Comparison of ENCODE assay signal across 1 cellular context in the genomic region with DNA sequence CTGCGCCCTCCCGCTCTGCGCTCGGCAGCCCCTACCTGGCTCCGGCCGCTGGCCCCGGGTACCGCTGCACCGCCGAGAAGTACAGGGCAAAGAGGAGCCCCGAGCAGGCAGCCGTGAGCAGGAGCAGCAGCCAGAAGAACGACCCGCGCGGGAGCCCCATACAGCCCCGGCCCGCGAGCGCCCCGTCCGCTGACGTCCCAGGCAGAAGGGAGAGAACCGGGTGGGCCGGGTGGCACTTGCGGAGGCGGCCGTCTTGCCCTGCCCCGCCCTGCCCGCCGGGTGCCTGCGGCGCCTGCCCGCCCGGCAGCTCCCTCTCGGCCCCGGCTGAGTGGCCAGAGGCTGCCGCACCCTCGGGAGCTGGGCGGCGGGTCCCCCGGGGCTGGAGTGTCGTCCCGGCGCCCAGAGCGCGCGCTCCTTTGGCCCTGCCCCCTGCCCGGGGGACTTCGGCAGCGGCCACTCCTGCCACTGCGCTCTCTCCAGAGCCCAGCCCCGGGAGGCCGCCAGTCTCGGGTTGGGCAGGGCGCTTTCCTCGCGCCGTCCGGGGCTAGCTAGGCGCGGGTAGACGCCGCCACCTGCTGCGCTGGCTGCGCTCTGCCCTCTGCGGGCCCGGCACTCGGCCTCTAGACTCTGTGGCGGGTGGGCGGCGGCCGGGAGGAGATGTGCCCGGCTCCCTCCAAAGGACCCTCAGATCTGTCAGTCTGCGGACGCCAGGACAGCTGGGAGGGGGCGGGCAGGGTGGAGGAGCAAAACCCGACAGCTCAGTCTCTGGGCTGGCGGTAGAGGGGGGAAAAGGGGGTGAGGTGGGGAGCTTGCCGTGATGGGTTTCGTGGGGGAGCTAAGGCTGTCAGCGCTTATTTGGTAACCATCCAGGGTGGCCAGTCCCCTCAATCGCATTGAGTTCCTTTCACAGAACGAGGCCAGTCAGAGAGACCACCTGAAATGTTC.
TF ChIP-seq lines count a peak whose summit lies in the region.

A gene (minus strand): TSS at position 212 of the 945 bp plus-strand sequence. CDS start 52 bp downstream, at position 160.

TF ChIP-seq in HepG2, 621 proteins besides CTCF, POLR2A, EP300 and RAD21 (continued from another document and continues in another):
- TF ChIP-seq, protein P1, sequence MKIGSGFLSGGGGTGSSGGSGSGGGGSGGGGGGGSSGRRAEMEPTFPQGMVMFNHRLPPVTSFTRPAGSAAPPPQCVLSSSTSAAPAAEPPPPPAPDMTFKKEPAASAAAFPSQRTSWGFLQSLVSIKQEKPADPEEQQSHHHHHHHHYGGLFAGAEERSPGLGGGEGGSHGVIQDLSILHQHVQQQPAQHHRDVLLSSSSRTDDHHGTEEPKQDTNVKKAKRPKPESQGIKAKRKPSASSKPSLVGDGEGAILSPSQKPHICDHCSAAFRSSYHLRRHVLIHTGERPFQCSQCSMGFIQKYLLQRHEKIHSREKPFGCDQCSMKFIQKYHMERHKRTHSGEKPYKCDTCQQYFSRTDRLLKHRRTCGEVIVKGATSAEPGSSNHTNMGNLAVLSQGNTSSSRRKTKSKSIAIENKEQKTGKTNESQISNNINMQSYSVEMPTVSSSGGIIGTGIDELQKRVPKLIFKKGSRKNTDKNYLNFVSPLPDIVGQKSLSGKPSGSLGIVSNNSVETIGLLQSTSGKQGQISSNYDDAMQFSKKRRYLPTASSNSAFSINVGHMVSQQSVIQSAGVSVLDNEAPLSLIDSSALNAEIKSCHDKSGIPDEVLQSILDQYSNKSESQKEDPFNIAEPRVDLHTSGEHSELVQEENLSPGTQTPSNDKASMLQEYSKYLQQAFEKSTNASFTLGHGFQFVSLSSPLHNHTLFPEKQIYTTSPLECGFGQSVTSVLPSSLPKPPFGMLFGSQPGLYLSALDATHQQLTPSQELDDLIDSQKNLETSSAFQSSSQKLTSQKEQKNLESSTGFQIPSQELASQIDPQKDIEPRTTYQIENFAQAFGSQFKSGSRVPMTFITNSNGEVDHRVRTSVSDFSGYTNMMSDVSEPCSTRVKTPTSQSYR (CRISPR knock-in tag; IDR thresholded peaks at IDR 0.05; ENCODE audit: borderline replicate concordance), result peak; percentile 59; the same call in 1 of the 2 replicates
- peak; percentile 23; the same call in 1 of the 2 replicates for TF ChIP-seq ZNF891 (CRISPR knock-in tag; IDR thresholded peaks at IDR 0.05)
- 0 out of 2 replicates have a peak, but pooled peaks have one; percentile 29 for TF ChIP-seq POGZ (CRISPR knock-in tag; IDR thresholded peaks at IDR 0.05)
- peak; percentile 75; the same call in 1 of the 2 replicates for TF ChIP-seq GFI1 (CRISPR knock-in tag; IDR thresholded peaks at IDR 0.05; ENCODE audit: borderline replicate concordance)
- TF ChIP-seq ZNF510 (CRISPR knock-in tag; IDR thresholded peaks at IDR 0.05; ENCODE audit: low read depth), result 0 out of 2 replicates have a peak, but pooled peaks have one; percentile 16
- peak; percentile 28; the same call in 1 of the 2 replicates for TF ChIP-seq ZNF563 (CRISPR knock-in tag; IDR thresholded peaks at IDR 0.05)
- peak; percentile 50; the same call in 1 of the 2 replicates for TF ChIP-seq ZSCAN20 (CRISPR knock-in tag; IDR thresholded peaks at IDR 0.05; ENCODE audit: borderline replicate concordance)
- no peak for TF ChIP-seq REL (CRISPR knock-in tag; conservative IDR thresholded peaks at IDR 0.05)
- TF ChIP-seq SMYD3 (CRISPR knock-in tag; IDR thresholded peaks at IDR 0.05), result no peak
- no peak for TF ChIP-seq MEF2D (CRISPR knock-in tag; IDR thresholded peaks at IDR 0.05)
- peak; percentile 55; the same call in 1 of the 2 replicates for TF ChIP-seq TBX2 (CRISPR knock-in tag; IDR thresholded peaks at IDR 0.05; ENCODE audit: borderline replicate concordance)
- peak; percentile 7 for TF ChIP-seq TEAD3 (CRISPR knock-in tag; optimal IDR thresholded peaks at IDR 0.05; ENCODE audit: borderline replicate concordance)
- peak; percentile 64 for TF ChIP-seq HDAC1 (CRISPR knock-in tag; IDR thresholded peaks at IDR 0.05)
- TF ChIP-seq LCORL (IDR thresholded peaks at IDR 0.05), result no peak
- peak; percentile 88 for TF ChIP-seq LCORL (CRISPR knock-in tag; IDR thresholded peaks at IDR 0.05)
- TF ChIP-seq ZNF121 (CRISPR knock-in tag; IDR thresholded peaks at IDR 0.05), result peak; percentile 68
- no peak for TF ChIP-seq ZNF496 (CRISPR knock-in tag; IDR thresholded peaks at IDR 0.05; ENCODE audit: insufficient replicate concordance)
- TF ChIP-seq ZFY (CRISPR knock-in tag; IDR thresholded peaks at IDR 0.05), result peak; percentile 48; the same call in 1 of the 2 replicates
- no peak for TF ChIP-seq ATF7-NPFF (CRISPR knock-in tag; IDR thresholded peaks at IDR 0.05; ENCODE audit: low read depth)
- no peak for TF ChIP-seq ZNF251 (CRISPR knock-in tag; IDR thresholded peaks at IDR 0.05)
- peak; percentile 62; the same call in 1 of the 2 replicates for TF ChIP-seq TMF1 (CRISPR knock-in tag; IDR thresholded peaks at IDR 0.05; ENCODE audit: low read depth)
- TF ChIP-seq, protein P2, sequence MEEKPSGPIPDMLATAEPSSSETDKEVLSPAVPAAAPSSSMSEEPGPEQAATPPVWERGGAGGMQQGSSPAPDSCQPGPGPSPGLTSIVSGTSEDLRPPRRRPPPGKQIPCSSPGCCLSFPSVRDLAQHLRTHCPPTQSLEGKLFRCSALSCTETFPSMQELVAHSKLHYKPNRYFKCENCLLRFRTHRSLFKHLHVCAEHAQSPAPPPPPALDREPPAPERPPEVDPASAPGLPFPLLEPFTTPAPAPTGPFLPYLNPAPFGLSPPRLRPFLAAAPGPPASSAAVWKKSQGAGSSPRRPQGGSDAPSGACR (CRISPR knock-in tag; IDR thresholded peaks at IDR 0.05), result 0 out of 2 replicates have a peak, but pooled peaks have one; percentile 25
- 0 out of 2 replicates have a peak, but pooled peaks have one; percentile 28 for TF ChIP-seq GTF3A (CRISPR knock-in tag; conservative IDR thresholded peaks at IDR 0.05)
- TF ChIP-seq, protein P3, sequence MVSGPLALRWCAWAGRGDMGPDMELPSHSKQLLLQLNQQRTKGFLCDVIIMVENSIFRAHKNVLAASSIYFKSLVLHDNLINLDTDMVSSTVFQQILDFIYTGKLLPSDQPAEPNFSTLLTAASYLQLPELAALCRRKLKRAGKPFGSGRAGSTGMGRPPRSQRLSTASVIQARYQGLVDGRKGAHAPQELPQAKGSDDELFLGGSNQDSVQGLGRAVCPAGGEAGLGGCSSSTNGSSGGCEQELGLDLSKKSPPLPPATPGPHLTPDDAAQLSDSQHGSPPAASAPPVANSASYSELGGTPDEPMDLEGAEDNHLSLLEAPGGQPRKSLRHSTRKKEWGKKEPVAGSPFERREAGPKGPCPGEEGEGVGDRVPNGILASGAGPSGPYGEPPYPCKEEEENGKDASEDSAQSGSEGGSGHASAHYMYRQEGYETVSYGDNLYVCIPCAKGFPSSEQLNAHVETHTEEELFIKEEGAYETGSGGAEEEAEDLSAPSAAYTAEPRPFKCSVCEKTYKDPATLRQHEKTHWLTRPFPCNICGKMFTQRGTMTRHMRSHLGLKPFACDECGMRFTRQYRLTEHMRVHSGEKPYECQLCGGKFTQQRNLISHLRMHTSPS (CRISPR knock-in tag; IDR thresholded peaks at IDR 0.05; ENCODE audit: low read depth), result peak; percentile 87
- TF ChIP-seq KDM3A (CRISPR knock-in tag; IDR thresholded peaks at IDR 0.05; ENCODE audit: low read depth), result peak; percentile 82; the same call in 1 of the 2 replicates
- peak; percentile 62; the same call in 1 of the 2 replicates for TF ChIP-seq ERF (CRISPR knock-in tag; IDR thresholded peaks at IDR 0.05)
- TF ChIP-seq, protein P4, sequence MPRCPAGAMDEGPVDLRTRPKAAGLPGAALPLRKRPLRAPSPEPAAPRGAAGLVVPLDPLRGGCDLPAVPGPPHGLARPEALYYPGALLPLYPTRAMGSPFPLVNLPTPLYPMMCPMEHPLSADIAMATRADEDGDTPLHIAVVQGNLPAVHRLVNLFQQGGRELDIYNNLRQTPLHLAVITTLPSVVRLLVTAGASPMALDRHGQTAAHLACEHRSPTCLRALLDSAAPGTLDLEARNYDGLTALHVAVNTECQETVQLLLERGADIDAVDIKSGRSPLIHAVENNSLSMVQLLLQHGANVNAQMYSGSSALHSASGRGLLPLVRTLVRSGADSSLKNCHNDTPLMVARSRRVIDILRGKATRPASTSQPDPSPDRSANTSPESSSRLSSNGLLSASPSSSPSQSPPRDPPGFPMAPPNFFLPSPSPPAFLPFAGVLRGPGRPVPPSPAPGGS (CRISPR knock-in tag; IDR thresholded peaks at IDR 0.05), result 0 out of 2 replicates have a peak, but pooled peaks have one; percentile 53
- TF ChIP-seq KAT8 (CRISPR knock-in tag; IDR thresholded peaks at IDR 0.05), result peak; percentile 36; the same call in 1 of the 2 replicates
- TF ChIP-seq THAP11 (CRISPR knock-in tag; IDR thresholded peaks at IDR 0.05), result peak; percentile 65; the same call in 1 of the 2 replicates
- TF ChIP-seq HNRNPK (IDR thresholded peaks at IDR 0.05; ENCODE audit: low read depth, low read length, poor library complexity, severe bottlenecking), result peak; percentile 18
- TF ChIP-seq NFYB (CRISPR knock-in tag; IDR thresholded peaks at IDR 0.05), result peak; percentile 21; the same call in 1 of the 2 replicates
- no peak for TF ChIP-seq CBX5 (CRISPR knock-in tag; IDR thresholded peaks at IDR 0.05; ENCODE audit: borderline replicate concordance)
- TF ChIP-seq SP5 (CRISPR knock-in tag; IDR thresholded peaks at IDR 0.05; ENCODE audit: borderline replicate concordance, low read depth), result 0 out of 2 replicates have a peak, but pooled peaks have one; percentile 22
- peak; percentile 51; the same call in 1 of the 2 replicates for TF ChIP-seq ZMYM4 (CRISPR knock-in tag; IDR thresholded peaks at IDR 0.05)
- 0 out of 2 replicates have a peak, but pooled peaks have one; percentile 20 for TF ChIP-seq CEBPG (CRISPR knock-in tag; IDR thresholded peaks at IDR 0.05)
- TF ChIP-seq, protein P5, sequence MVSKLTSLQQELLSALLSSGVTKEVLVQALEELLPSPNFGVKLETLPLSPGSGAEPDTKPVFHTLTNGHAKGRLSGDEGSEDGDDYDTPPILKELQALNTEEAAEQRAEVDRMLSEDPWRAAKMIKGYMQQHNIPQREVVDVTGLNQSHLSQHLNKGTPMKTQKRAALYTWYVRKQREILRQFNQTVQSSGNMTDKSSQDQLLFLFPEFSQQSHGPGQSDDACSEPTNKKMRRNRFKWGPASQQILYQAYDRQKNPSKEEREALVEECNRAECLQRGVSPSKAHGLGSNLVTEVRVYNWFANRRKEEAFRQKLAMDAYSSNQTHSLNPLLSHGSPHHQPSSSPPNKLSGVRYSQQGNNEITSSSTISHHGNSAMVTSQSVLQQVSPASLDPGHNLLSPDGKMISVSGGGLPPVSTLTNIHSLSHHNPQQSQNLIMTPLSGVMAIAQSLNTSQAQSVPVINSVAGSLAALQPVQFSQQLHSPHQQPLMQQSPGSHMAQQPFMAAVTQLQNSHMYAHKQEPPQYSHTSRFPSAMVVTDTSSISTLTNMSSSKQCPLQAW (CRISPR knock-in tag; IDR thresholded peaks at IDR 0.05), result peak; percentile 60; the same call in 1 of the 2 replicates
- TF ChIP-seq SMC3 (IDR thresholded peaks at IDR 0.05; ENCODE audit: low read length), result peak; percentile 23; the same call in 1 of the 2 replicates
- TF ChIP-seq ASH2L (IDR thresholded peaks at IDR 0.05; ENCODE audit: insufficient read length, low read depth, low read length), result peak; percentile 27
- TF ChIP-seq ATM (IDR thresholded peaks at IDR 0.05; ENCODE audit: borderline replicate concordance), result no peak
- no peak for TF ChIP-seq NONO (IDR thresholded peaks at IDR 0.05)
- TF ChIP-seq NONO (CRISPR knock-in tag; conservative IDR thresholded peaks at IDR 0.05), result peak; percentile 66; the same call in 1 of the 2 replicates
- TF ChIP-seq ZNF274 (CRISPR knock-in tag; IDR thresholded peaks at IDR 0.05), result 0 out of 2 replicates have a peak, but pooled peaks have one; percentile 54
- TF ChIP-seq ZNF317 (CRISPR knock-in tag; IDR thresholded peaks at IDR 0.05), result 0 out of 2 replicates have a peak, but pooled peaks have one; percentile 30
- TF ChIP-seq ZFX (CRISPR knock-in tag; IDR thresholded peaks at IDR 0.05; ENCODE audit: low read depth), result peak; percentile 56
- TF ChIP-seq, protein P6, sequence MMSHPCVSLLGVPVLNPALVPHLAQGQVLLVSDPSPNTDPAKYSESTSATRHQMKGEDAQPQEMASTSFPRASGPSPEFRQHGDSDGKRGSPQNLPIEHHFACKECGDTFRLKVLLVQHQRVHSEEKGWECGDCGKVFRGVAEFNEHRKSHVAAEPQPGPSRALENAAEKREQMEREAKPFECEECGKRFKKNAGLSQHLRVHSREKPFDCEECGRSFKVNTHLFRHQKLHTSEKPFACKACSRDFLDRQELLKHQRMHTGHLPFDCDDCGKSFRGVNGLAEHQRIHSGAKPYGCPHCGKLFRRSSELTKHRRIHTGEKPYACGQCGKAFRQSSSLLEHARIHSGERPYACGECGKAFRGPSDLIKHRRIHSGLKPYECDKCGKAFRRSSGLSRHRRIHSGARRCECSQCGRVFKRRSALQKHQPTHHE (CRISPR knock-in tag; IDR thresholded peaks at IDR 0.05; ENCODE audit: borderline replicate concordance), result peak; percentile 35; the same call in 1 of the 2 replicates
- TF ChIP-seq MED1 (CRISPR knock-in tag; IDR thresholded peaks at IDR 0.05), result peak; percentile 51; the same call in 1 of the 2 replicates
- TF ChIP-seq ZMAT3 (CRISPR knock-in tag; conservative IDR thresholded peaks at IDR 0.05), result 0 out of 2 replicates have a peak, but pooled peaks have one; percentile 47
